In genomic region chr1:237566581-237566980, GRCh38 we compare ENCODE assay signal across 7 cellular contexts.
"Had no signal": no experiment of that assay in that cellular context is flagged by ENCODE, and none has a peak within 500 bp of the region (broad histone marks: within the 10 kb centered on the region; RNA-seq: fewer than 3 reads in every experiment).

No MANE protein-coding gene starts in this region.

- H3K4me3 Mint-ChIP-seq: GM23338, IgD-negative memory B cell had no signal

- DNase-seq: H9, HCEC 1CT had no signal

- H2AFZ ChIP-seq: GM23338 had no signal

- ATAC-seq: GM23338 had no signal

- H3K4me1 Mint-ChIP-seq: IgD-negative memory B cell had no signal

- H3K4me3 ChIP-seq: GM23338 had no signal

- H3K27me3 Mint-ChIP-seq: IgD-negative memory B cell had no signal

- FAIRE-seq: H1, H54, HTR-8/SVneo had no signal

- H3K27ac Mint-ChIP-seq: GM23338, H9, IgD-negative memory B cell had no signal

- H3K9me3 Mint-ChIP-seq: GM23338, IgD-negative memory B cell had no signal
